Comparison of ENCODE assay signal across 17 cellular contexts in genomic region chr5:96648598-96648997, GRCh38. TPM values are rescaled to one million over a fixed set of nuclear protein-coding genes. Genes with fewer than 3 reads are reported as not detected.
A peak's percentile ranks its signal among the peaks of the same experiment; 100 is the strongest.
DNase-seq lines count a peak whose midpoint lies in the region; ATAC-seq and TF ChIP-seq lines count a peak whose summit lies in the region.
"Had no signal": no experiment of that assay in that cellular context is flagged by ENCODE, and none has a peak within 500 bp of the region (broad histone marks: within the 10 kb centered on the region; RNA-seq: fewer than 3 reads in every experiment).

No MANE protein-coding gene starts in this region.

- no peaks in the 10 kb centered on the region for H3K27me3 ChIP-seq in prostate gland (replicated peaks; ENCODE audit: insufficient read depth)
- H3K27me3 ChIP-seq: dorsolateral prefrontal cortex had no signal

- WGBS in prostate gland, result 28% methylated on average over 4 of the region's 4 CpGs

- DNase-seq in H4 (ENCODE audit: low spot score) (peak; percentile 62), NOMO-1 treated with DMSO at 0.1 percent for 48 hours (lab: John Stamatoyannopoulos, UW; ENCODE audit: unreplicated experiment) (peak; percentile 48), fibroblast of mammary gland (ENCODE audit: low read depth) (peak; percentile 31), prostate gland (ENCODE audit: low spot score) (peak; percentile 19), cerebellum (ENCODE audit: low spot score) (no peak), NCI-H524 (lab: John Stamatoyannopoulos, UW) (no peak)
- DNase-seq: activated CD4-positive, CD25-positive, alpha-beta regulatory T cell treated with anti-CD3 and anti-CD28 coated beads, Interleukin-2, amount 50 U/mL, for 72 hours; activated naive CD4-positive, alpha-beta T cell treated with anti-CD3 and anti-CD28 coated beads for 36 hours; DND-41; dorsolateral prefrontal cortex; NCI-H2029 treated with DMSO at 0.1 percent for 48 hours; NCI-H774; T-helper 2 cell had no signal

- no peaks in the 10 kb centered on the region for H3K9me3 ChIP-seq in prostate gland

- H3K4me3 ChIP-seq in fibroblast of mammary gland (ENCODE audit: control insufficient read depth, low read depth, low read length), result no peak overlapping the region
- no peak overlapping the region for H3K4me3 ChIP-seq in prostate gland
- H3K4me3 ChIP-seq: dorsolateral prefrontal cortex, GM23338 had no signal

- intact Hi-C loops in prostate gland (cut with DNase I), result no loop called here

- H3K36me3 ChIP-seq in prostate gland, result no peaks in the 10 kb centered on the region

- no peak for ATAC-seq in HG03520 (IDR thresholded peaks at IDR 0.05; ENCODE audit: unreplicated experiment)
- ATAC-seq: GM23338; natural killer cell treated with Interleukin-12 subunit alpha and Interleukin-12 subunit beta and Interleukin-15 and Interleukin-18, amount 100 ng/mL, for 72 hours had no signal

- TF ChIP-seq CTCF in fibroblast of mammary gland (conservative IDR thresholded peaks at IDR 0.05; ENCODE audit: control insufficient read depth, insufficient read depth, low read depth, low read length) (no peak), prostate gland (IDR thresholded peaks at IDR 0.05) (no peak)

- H3K4me1 ChIP-seq in prostate gland (replicated peaks), result no peaks in the 10 kb centered on the region

- H3K27ac ChIP-seq in prostate gland, result no peak overlapping the region
- H3K27ac ChIP-seq: C4-2B had no signal

- no peak for TF ChIP-seq POLR2A in prostate gland (IDR thresholded peaks at IDR 0.05)

RNA-seq across cellular contexts. Expression of gene CAST, which starts 13.6 kb away (rescaled TPM):
- 115 and 126 TPM in 2 replicates for total RNA-seq in H4 (2014; rRNA removed; shearing (Covaris generic))
- total RNA-seq in prostate gland (100 to 1,000 TPM; 251 to 256 TPM), cerebellum (26.0 TPM)

Comparison
In these comparisons a context has a peak if more than half of its experiments do, and no peak if none do; other contexts are left out.
1. DNase-seq: peak in H4 (single experiment), NOMO-1 treated with DMSO at 0.1 percent for 48 hours (single experiment), fibroblast of mammary gland (single experiment) and prostate gland (single experiment); none in cerebellum (single experiment) and NCI-H524 (0 of 2).